ENCODE assay signal across 36 cellular contexts in the genomic region with DNA sequence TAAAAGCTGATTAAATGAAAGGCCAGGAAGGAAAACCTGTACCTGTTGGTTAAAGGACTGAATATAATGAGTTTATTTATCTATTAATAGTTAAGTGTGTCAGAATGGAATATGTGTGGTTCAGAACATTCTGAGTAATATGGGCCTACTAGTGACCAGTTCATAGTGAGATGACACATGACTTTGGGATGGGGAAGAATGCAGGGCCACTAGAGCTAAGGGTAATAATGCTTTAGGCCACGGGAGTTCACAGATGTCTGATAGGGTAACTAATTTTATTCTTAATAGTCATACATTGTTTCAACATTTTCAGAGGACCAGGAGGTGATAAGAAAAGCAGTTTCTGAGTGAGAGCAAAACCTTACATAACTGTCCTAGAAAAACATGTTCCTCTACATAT.
DNase-seq lines count a peak whose midpoint lies in the region; ATAC-seq and TF ChIP-seq lines count a peak whose summit lies in the region.
"Had no signal": no experiment of that assay in that cellular context is flagged by ENCODE, and none has a peak within 500 bp of the region (broad histone marks: within the 10 kb centered on the region; RNA-seq: fewer than 3 reads in every experiment).

No MANE protein-coding gene starts in this region.

- peaks cover 2% of the 10 kb centered on the region for H3K36me3 Mint-ChIP-seq in CD8-positive, alpha-beta T cell
- H3K36me3 Mint-ChIP-seq in activated naive CD8-positive, alpha-beta T cell treated with anti-CD3 and anti-CD28 coated beads, Interleukin-2, amount 10 ng/mL, durations not matched to agents 7 days and 5 days = peaks cover 15% of the 10 kb centered on the region
- no peaks in the 10 kb centered on the region for H3K36me3 Mint-ChIP-seq in natural killer cell treated with Interleukin-12 subunit alpha and Interleukin-12 subunit beta and Interleukin-15 and Interleukin-18, amount 100 ng/mL, for 72 hours
- H3K36me3 Mint-ChIP-seq: brain, type B pancreatic cell had no signal

- ATAC-seq in activated CD4-positive, CD25-positive, alpha-beta regulatory T cell treated with anti-CD3 and anti-CD28 coated beads, Interleukin-2, amount 50 U/mL, for 24 hours = peak; percentile 24 to 33
- no peak for ATAC-seq in CD8-positive, alpha-beta T cell
- ATAC-seq in activated naive CD8-positive, alpha-beta T cell treated with anti-CD3 and anti-CD28 coated beads, Interleukin-2, amount 10 ng/mL, durations not matched to agents 7 days and 5 days (ENCODE audit: low read depth) = no peak
- ATAC-seq in natural killer cell treated with Interleukin-12 subunit alpha and Interleukin-12 subunit beta and Interleukin-15 and Interleukin-18, amount 100 ng/mL, for 72 hours = no peak
- ATAC-seq in GM21786 (IDR thresholded peaks at IDR 0.05; ENCODE audit: unreplicated experiment) = no peak
- ATAC-seq: K562, left ventricle myocardium superior, right cardiac atrium had no signal

- no peak overlapping the region for H3K27ac ChIP-seq in CD8-positive, alpha-beta T cell (ENCODE audit: low read depth, low read length)
- H3K27ac ChIP-seq: 22Rv1, C4-2B, esophagus muscularis mucosa, neutrophil, WERI-Rb-1 had no signal

- no peaks in the 10 kb centered on the region for H3K9me3 Mint-ChIP-seq in CD8-positive, alpha-beta T cell
- H3K9me3 Mint-ChIP-seq in activated naive CD8-positive, alpha-beta T cell treated with anti-CD3 and anti-CD28 coated beads, Interleukin-2, amount 10 ng/mL, durations not matched to agents 7 days and 5 days = no peaks in the 10 kb centered on the region
- H3K9me3 Mint-ChIP-seq in natural killer cell treated with Interleukin-12 subunit alpha and Interleukin-12 subunit beta and Interleukin-15 and Interleukin-18, amount 100 ng/mL, for 72 hours = no peaks in the 10 kb centered on the region
- H3K9me3 Mint-ChIP-seq: brain, type B pancreatic cell had no signal

- intact Hi-C loops in CD8-positive, alpha-beta T cell (cut with DNase I, micrococcal nuclease) = loop anchor here (5.0 kb wide), 4 partner anchors 76 to 621 kb away; no protein-coding TSS in a partner anchor

- no peaks in the 10 kb centered on the region for H3K36me3 ChIP-seq in CD8-positive, alpha-beta T cell (ENCODE audit: insufficient read depth, low read length)
- H3K36me3 ChIP-seq: esophagus muscularis mucosa, neutrophil, spleen, WERI-Rb-1 had no signal

- peaks cover 53% of the 10 kb centered on the region for H3K4me1 ChIP-seq in CD8-positive, alpha-beta T cell (ENCODE audit: insufficient read depth, low read length)
- H3K4me1 ChIP-seq: esophagus muscularis mucosa had no signal

- no peak for TF ChIP-seq CTCF in CD8-positive, alpha-beta T cell (IDR thresholded peaks at IDR 0.05)

- DNase-seq in activated CD4-positive, CD25-positive, alpha-beta regulatory T cell (lab: John Stamatoyannopoulos, UW) = no peak
- DNase-seq in CD8-positive, alpha-beta T cell = no peak
- no peak for DNase-seq in activated naive CD8-positive, alpha-beta T cell treated with anti-CD3 and anti-CD28 coated beads, Interleukin-2, amount 10 ng/mL, durations not matched to agents 7 days and 5 days
- DNase-seq in natural killer cell treated with Interleukin-12 subunit alpha and Interleukin-12 subunit beta and Interleukin-15 and Interleukin-18, amount 100 ng/mL, for 72 hours (ENCODE audit: low spot score) = no peak
- DNase-seq in NAMALWA (ENCODE audit: low spot score) (no peak), hippocampal formation (lab: John Stamatoyannopoulos, UW) (no peak)
- DNase-seq: activated CD4-positive, alpha-beta T cell treated with anti-CD3 and anti-CD28 coated beads, Interleukin-2, amount 50 U/mL, for 1 hour; activated CD8-positive, alpha-beta memory T cell treated with anti-CD3 and anti-CD28 coated beads, Interleukin-2, amount 50 U/mL, for 48 hours; activated effector memory CD4-positive, alpha-beta T cell treated with anti-CD3 and anti-CD28 coated beads, Interleukin-2, amount 50 U/mL, for 16 hours; amniotic stem cell; DND-41; foreskin fibroblast; GF-D8; GOT3; head of caudate nucleus; HFFc6; left ventricle myocardium superior; NCI-H1092; NCI-H1694; NCI-H82; posterior cingulate gyrus; right cardiac atrium; SIG-M5; spleen; SW 1271; T1000; WERI-Rb-1 had no signal

- no peak overlapping the region for H3K4me3 Mint-ChIP-seq in CD8-positive, alpha-beta T cell
- no peak overlapping the region for H3K4me3 Mint-ChIP-seq in activated naive CD8-positive, alpha-beta T cell treated with anti-CD3 and anti-CD28 coated beads, Interleukin-2, amount 10 ng/mL, durations not matched to agents 7 days and 5 days
- H3K4me3 Mint-ChIP-seq in natural killer cell treated with Interleukin-12 subunit alpha and Interleukin-12 subunit beta and Interleukin-15 and Interleukin-18, amount 100 ng/mL, for 72 hours = no peak overlapping the region
- H3K4me3 Mint-ChIP-seq: brain, HFFc6, type B pancreatic cell had no signal

- peaks cover 68% of the 10 kb centered on the region for H3K4me1 Mint-ChIP-seq in CD8-positive, alpha-beta T cell (ENCODE audit: low read depth)
- H3K4me1 Mint-ChIP-seq in activated naive CD8-positive, alpha-beta T cell treated with anti-CD3 and anti-CD28 coated beads, Interleukin-2, amount 10 ng/mL, durations not matched to agents 7 days and 5 days = peaks cover 49% of the 10 kb centered on the region
- H3K4me1 Mint-ChIP-seq in natural killer cell treated with Interleukin-12 subunit alpha and Interleukin-12 subunit beta and Interleukin-15 and Interleukin-18, amount 100 ng/mL, for 72 hours (ENCODE audit: low read depth in 2 of 2) = peaks cover 44 to 64% of the 10 kb centered on the region in 2 donors
- H3K4me1 Mint-ChIP-seq: brain had no signal

- peak overlapping the region; percentile 81 for H3K27ac Mint-ChIP-seq in CD8-positive, alpha-beta T cell
- H3K27ac Mint-ChIP-seq in activated naive CD8-positive, alpha-beta T cell treated with anti-CD3 and anti-CD28 coated beads, Interleukin-2, amount 10 ng/mL, durations not matched to agents 7 days and 5 days = peak overlapping the region; percentile 48
- peak overlapping the region; percentile 78 to 81 for H3K27ac Mint-ChIP-seq in natural killer cell treated with Interleukin-12 subunit alpha and Interleukin-12 subunit beta and Interleukin-15 and Interleukin-18, amount 100 ng/mL, for 72 hours
- H3K27ac Mint-ChIP-seq: brain, HFFc6, type B pancreatic cell had no signal

- POLR2A ChIA-PET in CD8-positive, alpha-beta T cell (lab: Charles Lee) = interaction anchor here (1.2 kb wide), 1 partner anchor 20 kb away, joined by 3 read pairs; no protein-coding TSS in a partner anchor
- POLR2A ChIA-PET in activated naive CD8-positive, alpha-beta T cell treated with anti-CD3 and anti-CD28 coated beads, Interleukin-2, amount 10 ng/mL, durations not matched to agents 7 days and 5 days (lab: Charles Lee) = interaction anchor here (1.0 to 4.4 kb wide), 2 partner anchors 634 to 1173 kb away, joined by 3 to 26 read pairs; a partner anchor contains a TSS

- H3K9me3 ChIP-seq in CD8-positive, alpha-beta T cell (ENCODE audit: low read length) = no peaks in the 10 kb centered on the region
- H3K9me3 ChIP-seq: esophagus muscularis mucosa, neutrophil, spleen had no signal

- no peaks in the 10 kb centered on the region for H3K27me3 ChIP-seq in CD8-positive, alpha-beta T cell (ENCODE audit: insufficient read depth, low read length)
- H3K27me3 ChIP-seq: esophagus muscularis mucosa, neutrophil, spleen had no signal

- H3K27me3 Mint-ChIP-seq in CD8-positive, alpha-beta T cell (ENCODE audit: low read depth) = no peaks in the 10 kb centered on the region
- H3K27me3 Mint-ChIP-seq in activated naive CD8-positive, alpha-beta T cell treated with anti-CD3 and anti-CD28 coated beads, Interleukin-2, amount 10 ng/mL, durations not matched to agents 7 days and 5 days = no peaks in the 10 kb centered on the region
- H3K27me3 Mint-ChIP-seq in natural killer cell treated with Interleukin-12 subunit alpha and Interleukin-12 subunit beta and Interleukin-15 and Interleukin-18, amount 100 ng/mL, for 72 hours = no peaks in the 10 kb centered on the region
- H3K27me3 Mint-ChIP-seq: brain had no signal

- no peak overlapping the region for H3K4me3 ChIP-seq in CD8-positive, alpha-beta T cell (ENCODE audit: low read depth, low read length)
- H3K4me3 ChIP-seq: esophagus muscularis mucosa, K562, spleen had no signal

- CTCF ChIA-PET in CD8-positive, alpha-beta T cell (lab: Charles Lee) = interaction anchor here (0.8 to 5.5 kb wide), 8 partner anchors 10 to 649 kb away, joined by 3 to 25 read pairs (median 5); no protein-coding TSS in a partner anchor

Comparison
In these comparisons a context has a peak if more than half of its experiments do, and no peak if none do; other contexts are left out.
1. ATAC-seq: peak in activated CD4-positive, CD25-positive, alpha-beta regulatory T cell treated with anti-CD3 and anti-CD28 coated beads, Interleukin-2, amount 50 U/mL, for 24 hours (2 of 2); none in CD8-positive, alpha-beta T cell (single experiment), activated naive CD8-positive, alpha-beta T cell treated with anti-CD3 and anti-CD28 coated beads, Interleukin-2, amount 10 ng/mL, durations not matched to agents 7 days and 5 days (single experiment), natural killer cell treated with Interleukin-12 subunit alpha and Interleukin-12 subunit beta and Interleukin-15 and Interleukin-18, amount 100 ng/mL, for 72 hours (0 of 2) and GM21786 (single experiment).
2. Peak in every context shown above with its lines, with median percentiles within 50 percentile points of each other: H3K27ac Mint-ChIP-seq.